17 cellular contexts compared by ENCODE assay signal in genomic region chr7:74573499-74573898, GRCh38.
"Had no signal": no experiment of that assay in that cellular context is flagged by ENCODE, and none has a peak within 500 bp of the region (broad histone marks: within the 10 kb centered on the region; RNA-seq: fewer than 3 reads in every experiment).

No MANE protein-coding gene starts in this region.

- H3K4me1 Mint-ChIP-seq: activated naive CD8-positive, alpha-beta T cell treated with anti-CD3 and anti-CD28 coated beads for 36 hours had no signal

- H3K27ac ChIP-seq: body of pancreas, neutrophil, transverse colon had no signal

- H3K4me3 ChIP-seq: body of pancreas, gastrocnemius medialis, lung, transverse colon had no signal

- H3K4me1 ChIP-seq: body of pancreas, gastrocnemius medialis had no signal

- H3K27me3 ChIP-seq: body of pancreas, gastrocnemius medialis, neutrophil, transverse colon had no signal

- H3K27ac Mint-ChIP-seq: activated naive CD8-positive, alpha-beta T cell treated with anti-CD3 and anti-CD28 coated beads for 36 hours; activated T-helper 1 cell treated with anti-CD3 and anti-CD28 coated beads, Interleukin-12 subunit alpha, Interleukin-12 subunit beta, Interleukin-2, Interleukin-4 antibody, amounts not matched to agents 30 ng/mL and 10 ng/mL and 1 ng/mL, durations not matched to agents 14 hours and 24 hours and 36 hours; naive B cell had no signal

- ATAC-seq: body of pancreas, gastrocnemius medialis, T-helper 17 cell had no signal

- DNase-seq: activated CD4-positive, alpha-beta T cell treated with anti-CD3 and anti-CD28 coated beads, Interleukin-2, amount 50 U/mL, for 1 hour; activated CD4-positive, CD25-positive, alpha-beta regulatory T cell; activated naive CD8-positive, alpha-beta T cell treated with anti-CD3 and anti-CD28 coated beads for 36 hours; body of pancreas; effector memory CD4-positive, alpha-beta T cell; gastrocnemius medialis; islet precursor cell; naive B cell; posterior cingulate gyrus; stimulated activated CD4-positive, alpha-beta T cell treated with anti-CD3 and anti-CD28 coated beads, Interleukin-15, amount 100 ng/mL, for 24 hours; stimulated activated CD4-positive, alpha-beta T cell treated with anti-CD3 and anti-CD28 coated beads, Interleukin-4, amount 100 ng/mL, for 1 hour; stimulated activated naive CD4-positive, alpha-beta T cell; T-helper 17 cell; transverse colon had no signal

- H3K9me3 ChIP-seq: body of pancreas, gastrocnemius medialis, neutrophil, transverse colon had no signal

- H3K4me3 Mint-ChIP-seq: activated naive CD8-positive, alpha-beta T cell treated with anti-CD3 and anti-CD28 coated beads for 36 hours; activated T-helper 1 cell treated with anti-CD3 and anti-CD28 coated beads, Interleukin-12 subunit alpha, Interleukin-12 subunit beta, Interleukin-2, Interleukin-4 antibody, amounts not matched to agents 30 ng/mL and 10 ng/mL and 1 ng/mL, durations not matched to agents 14 hours and 24 hours and 36 hours; T-helper 17 cell had no signal

- H3K36me3 Mint-ChIP-seq: activated naive CD8-positive, alpha-beta T cell treated with anti-CD3 and anti-CD28 coated beads for 36 hours; naive B cell had no signal

- H3K36me3 ChIP-seq: gastrocnemius medialis, neutrophil, transverse colon had no signal

- H3K9me3 Mint-ChIP-seq: activated naive CD8-positive, alpha-beta T cell treated with anti-CD3 and anti-CD28 coated beads for 36 hours; activated T-helper 1 cell treated with anti-CD3 and anti-CD28 coated beads, Interleukin-12 subunit alpha, Interleukin-12 subunit beta, Interleukin-2, Interleukin-4 antibody, amounts not matched to agents 30 ng/mL and 10 ng/mL and 1 ng/mL, durations not matched to agents 14 hours and 24 hours and 36 hours; naive B cell had no signal

- H3K27me3 Mint-ChIP-seq: activated naive CD8-positive, alpha-beta T cell treated with anti-CD3 and anti-CD28 coated beads for 36 hours; naive B cell; T-helper 17 cell had no signal
